Comparison of ENCODE assay signal across 17 cellular contexts in the genomic region with DNA sequence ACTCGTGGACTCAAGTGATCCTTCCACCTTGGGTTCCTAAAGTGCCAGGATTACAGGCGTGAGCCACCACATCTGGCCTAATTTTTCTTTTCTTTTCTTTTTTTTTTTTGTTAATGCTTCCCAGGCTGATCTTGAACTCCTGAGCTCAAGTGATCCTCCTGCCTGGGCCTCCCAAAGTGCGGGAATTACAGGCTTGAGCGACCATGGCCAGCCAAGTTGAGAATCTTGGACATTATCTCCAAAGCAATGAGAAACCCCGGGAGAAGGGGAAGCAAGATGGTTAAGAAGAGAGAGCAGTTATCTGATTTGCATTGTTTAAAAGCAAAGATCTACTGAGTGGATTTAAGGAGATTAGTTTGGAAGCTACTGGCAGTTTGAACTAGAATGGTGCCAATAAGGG. TPM values are rescaled to one million over a fixed set of nuclear protein-coding genes. Genes with fewer than 3 reads are reported as not detected.
DNase-seq lines count a peak whose midpoint lies in the region; ATAC-seq, FAIRE-seq and TF ChIP-seq lines count a peak whose summit lies in the region.
"Had no signal": no experiment of that assay in that cellular context is flagged by ENCODE, and none has a peak within 500 bp of the region (broad histone marks: within the 10 kb centered on the region; RNA-seq: fewer than 3 reads in every experiment).

No MANE protein-coding gene starts in this region.

- no peak overlapping the region for H3K4me3 ChIP-seq in BLaER1 treated with 17β-estradiol and CSF1 and Interleukin-3, amounts not matched to agents 10 nM and 100 nM
- no peak overlapping the region for H3K4me3 ChIP-seq in CD4-positive, alpha-beta memory T cell (ENCODE audit: low read length in 2 of 2)
- no peak overlapping the region for H3K4me3 ChIP-seq in SK-N-MC
- no peak overlapping the region for H3K4me3 ChIP-seq in endodermal cell (ENCODE audit: low read length)
- H3K4me3 ChIP-seq: esophagus muscularis mucosa, left ventricle myocardium inferior, smooth muscle cell had no signal

- intact Hi-C loops in CD4-positive, alpha-beta memory T cell (cut with micrococcal nuclease) = no loop called here

- H3K27ac ChIP-seq in BLaER1 treated with 17β-estradiol and CSF1 and Interleukin-3, amounts not matched to agents 10 nM and 100 nM = no peak overlapping the region
- H3K27ac ChIP-seq in CD4-positive, alpha-beta memory T cell (ENCODE audit: low read depth, low read length) = no peak overlapping the region
- H3K27ac ChIP-seq in SK-N-MC = peak overlapping the region; percentile 40; the same call in 1 of the 2 replicates
- no peak overlapping the region for H3K27ac ChIP-seq in endodermal cell (ENCODE audit: low read depth, low read length)
- H3K27ac ChIP-seq: esophagus muscularis mucosa, left ventricle myocardium inferior had no signal

- no peak for FAIRE-seq in D721Med (lab: Jason Lieb, UNC)
- FAIRE-seq: H1 had no signal

- no peak for TF ChIP-seq CTCF in endodermal cell (conservative IDR thresholded peaks at IDR 0.05)
- no peak for TF ChIP-seq CTCF in D721Med (IDR thresholded peaks at IDR 0.05; ENCODE audit: insufficient read depth, missing control alignments)

- H3K9me3 Mint-ChIP-seq in CD4-positive, alpha-beta memory T cell = peaks cover 0 to 4% (median 0%) of the 10 kb centered on the region in 8 donors
- H3K9me3 Mint-ChIP-seq in endodermal cell = peaks cover 2% of the 10 kb centered on the region

- peak overlapping the region in 6 of 7 donors; percentile 67 to 89 (median 84) for H3K27ac Mint-ChIP-seq in CD4-positive, alpha-beta memory T cell
- H3K27ac Mint-ChIP-seq in endodermal cell = peak overlapping the region; percentile 83
- H3K27ac Mint-ChIP-seq: type B pancreatic cell had no signal

- H3K9me3 ChIP-seq in BLaER1 treated with 17β-estradiol and CSF1 and Interleukin-3, amounts not matched to agents 10 nM and 100 nM (replicated peaks in 1 of 11) = peaks cover 3 to 16% (median 10%) of the 10 kb centered on the region in 11 experiments; a peak in 20 of 22 replicates
- H3K9me3 ChIP-seq in CD4-positive, alpha-beta memory T cell (ENCODE audit: control insufficient read depth in 1 of 2, low read length in 2 of 2) = no peaks in the 10 kb centered on the region
- H3K9me3 ChIP-seq in SK-N-MC (ENCODE audit: low read depth, low read length) (no peaks in the 10 kb centered on the region), endodermal cell (ENCODE audit: control insufficient read depth, low read length) (peaks cover 3% of the 10 kb centered on the region)
- H3K9me3 ChIP-seq: esophagus muscularis mucosa, left ventricle myocardium inferior had no signal

- H3K4me1 ChIP-seq in BLaER1 treated with 17β-estradiol and CSF1 and Interleukin-3, amounts not matched to agents 10 nM and 100 nM = peaks cover 44 to 65% (median 56%) of the 10 kb centered on the region in 10 experiments
- peaks cover 94% of the 10 kb centered on the region for H3K4me1 ChIP-seq in CD4-positive, alpha-beta memory T cell (ENCODE audit: insufficient read depth, low read length)
- H3K4me1 ChIP-seq in endodermal cell (ENCODE audit: control insufficient read depth, insufficient read depth, low read length) = peaks cover 7% of the 10 kb centered on the region

- peaks cover 21 to 33% of the 10 kb centered on the region in 2 donors for H3K36me3 Mint-ChIP-seq in CD4-positive, alpha-beta memory T cell
- peaks cover 22% of the 10 kb centered on the region for H3K36me3 Mint-ChIP-seq in endodermal cell (ENCODE audit: low read depth)

- POLR2A ChIA-PET in CD4-positive, alpha-beta memory T cell (lab: Charles Lee; ENCODE audit: partially characterized antibody) = interaction anchor here (1.4 to 7.7 kb wide), 3 partner anchors 8 to 22 kb away, joined by 5 to 88 read pairs (median 10); a partner anchor contains a TSS

- peak overlapping the region in 6 of 8 donors; percentile 35 to 82 (median 50) for H3K4me3 Mint-ChIP-seq in CD4-positive, alpha-beta memory T cell
- H3K4me3 Mint-ChIP-seq in endodermal cell = no peak overlapping the region
- H3K4me3 Mint-ChIP-seq: type B pancreatic cell had no signal

- no peak overlapping the region for H3K9ac ChIP-seq in BLaER1 treated with 17β-estradiol and CSF1 and Interleukin-3, amounts not matched to agents 10 nM and 100 nM
- H3K9ac ChIP-seq in SK-N-MC (ENCODE audit: insufficient read length) = no peak overlapping the region
- no peak overlapping the region for H3K9ac ChIP-seq in endodermal cell (ENCODE audit: extremely low read depth, low read length, poor library complexity, severe bottlenecking)

- 51 to 54% methylated on average over 5 of the region's 5 CpGs for WGBS in endodermal cell (ENCODE audit: insufficient coverage in 1 of 2, insufficient read length in 1 of 2), 2 experiments

- no peak for DNase-seq in CD4-positive, alpha-beta memory T cell
- DNase-seq in SK-N-MC (ENCODE audit: low read depth, low spot score) (no peak), endodermal cell (peak; percentile 56), D721Med (ENCODE audit: insufficient read length, low spot score) (no peak)
- no peak for DNase-seq in stimulated activated CD4-positive, alpha-beta T cell treated with anti-CD3 and anti-CD28 coated beads, Interleukin-12 subunit alpha, Interleukin-12 subunit beta, amount 100 ng/mL, for 4 hours
- DNase-seq: C1 segment of cervical spinal cord, DMS79 treated with DMSO at 0.1 percent for 48 hours, left ventricle myocardium inferior, NCI-H1105 treated with DMSO at 0.1 percent for 48 hours had no signal

- no peaks in the 10 kb centered on the region for H3K27me3 ChIP-seq in BLaER1 treated with 17β-estradiol and CSF1 and Interleukin-3, amounts not matched to agents 10 nM and 100 nM
- H3K27me3 ChIP-seq in CD4-positive, alpha-beta memory T cell (ENCODE audit: insufficient read depth, low read length) = no peaks in the 10 kb centered on the region
- H3K27me3 ChIP-seq in endodermal cell (ENCODE audit: control insufficient read depth, insufficient read depth, low read length, poor library complexity, severe bottlenecking) = no peaks in the 10 kb centered on the region
- H3K27me3 ChIP-seq: esophagus muscularis mucosa had no signal

- ATAC-seq in GM19455 (IDR thresholded peaks at IDR 0.05; ENCODE audit: unreplicated experiment) (no peak), HG03469 (IDR thresholded peaks at IDR 0.05; ENCODE audit: unreplicated experiment) (no peak)

- H3K4me1 Mint-ChIP-seq in CD4-positive, alpha-beta memory T cell = peaks cover 66 to 89% (median 78%) of the 10 kb centered on the region in 4 donors
- H3K4me1 Mint-ChIP-seq in endodermal cell = peaks cover 46% of the 10 kb centered on the region

- peaks cover 26 to 51% (median 35%) of the 10 kb centered on the region in 11 experiments for H3K36me3 ChIP-seq in BLaER1 treated with 17β-estradiol and CSF1 and Interleukin-3, amounts not matched to agents 10 nM and 100 nM
- peaks cover 12% of the 10 kb centered on the region for H3K36me3 ChIP-seq in CD4-positive, alpha-beta memory T cell (ENCODE audit: insufficient read depth, low read length)
- peaks cover 46% of the 10 kb centered on the region for H3K36me3 ChIP-seq in SK-N-MC (ENCODE audit: insufficient read depth, low read length)
- H3K36me3 ChIP-seq in endodermal cell (ENCODE audit: control insufficient read depth, insufficient read depth, low read length) = peaks cover 27% of the 10 kb centered on the region

- peaks cover 47 to 91% (median 81%) of the 10 kb centered on the region in 11 experiments; a peak in 21 of 22 replicates for H4K20me1 ChIP-seq in BLaER1 treated with 17β-estradiol and CSF1 and Interleukin-3, amounts not matched to agents 10 nM and 100 nM

- peak overlapping the region in 6 of 11 experiments; percentile 4 to 57 (median 22); a peak in 5 of 22 replicates for H3K4me2 ChIP-seq in BLaER1 treated with 17β-estradiol and CSF1 and Interleukin-3, amounts not matched to agents 10 nM and 100 nM
- H3K4me2 ChIP-seq: smooth muscle cell had no signal

- no peaks in the 10 kb centered on the region for H3K27me3 Mint-ChIP-seq in CD4-positive, alpha-beta memory T cell
- no peaks in the 10 kb centered on the region for H3K27me3 Mint-ChIP-seq in endodermal cell (ENCODE audit: insufficient read depth)
- H3K27me3 Mint-ChIP-seq: progenitor cell of endocrine pancreas, type B pancreatic cell had no signal

- CTCF ChIA-PET in CD4-positive, alpha-beta memory T cell (lab: Charles Lee; ENCODE audit: partially characterized antibody) = interaction anchor here (1.0 to 2.5 kb wide), 5 partner anchors 9 to 865 kb away, joined by 3 to 8 read pairs (median 3); a partner anchor contains a TSS

RNA-seq across cellular contexts. Expression of a gene that starts 9.1 kb away (rescaled TPM):
- 100 to 1,000 TPM; 107 to 110 TPM for total RNA-seq in CD4-positive, alpha-beta memory T cell
- polyA plus RNA-seq in CD4-positive, alpha-beta memory T cell = 10 to 100 TPM in 1 of 2 donors, 1 to 10 TPM in 1; 4.4 to 17.1 TPM
- total RNA-seq in endodermal cell = 10 to 100 TPM; 71.4 to 79.2 TPM
- 35.6 TPM for polyA plus RNA-seq in endodermal cell (2013, experiment 1 of 2)
- 35.1 TPM for polyA plus RNA-seq in endodermal cell (2013, experiment 2 of 2)

RNA-seq across cellular contexts. Expression of a gene that starts 33.1 kb away (rescaled TPM):
- 1 to 10 TPM; 5.1 to 5.4 TPM for total RNA-seq in CD4-positive, alpha-beta memory T cell
- 1 to 10 TPM; 2.8 to 5.3 TPM for polyA plus RNA-seq in CD4-positive, alpha-beta memory T cell
- 10 to 100 TPM in 1 of 2 donors, 1 to 10 TPM in 1; 7.4 to 11.0 TPM for total RNA-seq in endodermal cell
- 12.7 TPM for polyA plus RNA-seq in endodermal cell (2013, experiment 1 of 2)
- polyA plus RNA-seq in endodermal cell (2013, experiment 2 of 2) = 12.8 TPM

RNA-seq across cellular contexts. Expression of a gene that starts 33.6 kb away (rescaled TPM):
- total RNA-seq in CD4-positive, alpha-beta memory T cell = 10 to 100 TPM; 74.5 to 75.5 TPM
- 10 to 100 TPM in 1 of 2 donors, 1 to 10 TPM in 1; 8.9 to 12.9 TPM for polyA plus RNA-seq in CD4-positive, alpha-beta memory T cell
- 10 to 100 TPM in 1 of 2 donors, 1 to 10 TPM in 1; 9.6 to 14.7 TPM for total RNA-seq in endodermal cell
- polyA plus RNA-seq in endodermal cell (2013, experiment 1 of 2) = 21.7 TPM
- 18.6 TPM for polyA plus RNA-seq in endodermal cell (2013, experiment 2 of 2)

RNA-seq across cellular contexts. Expression of a gene that starts 41.1 kb away (rescaled TPM):
- under 1 TPM; 0.42 to 0.70 TPM for total RNA-seq in CD4-positive, alpha-beta memory T cell
- polyA plus RNA-seq in CD4-positive, alpha-beta memory T cell = not detected
- 10 to 100 TPM in 1 of 2 donors, 1 to 10 TPM in 1; 4.3 to 14.8 TPM for total RNA-seq in endodermal cell
- polyA plus RNA-seq in endodermal cell (2013, experiment 1 of 2) = 17.4 TPM
- 10.1 TPM for polyA plus RNA-seq in endodermal cell (2013, experiment 2 of 2)

RNA-seq across cellular contexts. Expression of a gene that starts 50.8 kb away (rescaled TPM):
- 1 to 10 TPM; 1.3 to 2.1 TPM for total RNA-seq in CD4-positive, alpha-beta memory T cell
- 1 to 10 TPM in 1 of 2 donors, under 1 TPM in 1; 0.75 to 1.3 TPM for polyA plus RNA-seq in CD4-positive, alpha-beta memory T cell
- total RNA-seq in endodermal cell = under 1 TPM in 1 of 2 donors, not detected in 1; 0.73 TPM
- polyA plus RNA-seq in endodermal cell (2013, experiment 1 of 2) = 0.11 TPM
- 1.5 TPM for polyA plus RNA-seq in endodermal cell (2013, experiment 2 of 2)
- total RNA-seq: left ventricle myocardium inferior had no signal
- polyA plus RNA-seq: smooth muscle cell had no signal

Comparison
In these comparisons a context has a peak if more than half of its experiments do, and no peak if none do; other contexts are left out.
1. RNA of a gene that starts 33.6 kb away (total RNA-seq): 74.5 to 75.5 TPM in CD4-positive, alpha-beta memory T cell; 9.6 to 14.7 TPM in endodermal cell; every median in the first group is over 4 times any median in the second.